1 cellular context compared by ENCODE assay signal in the genomic region with DNA sequence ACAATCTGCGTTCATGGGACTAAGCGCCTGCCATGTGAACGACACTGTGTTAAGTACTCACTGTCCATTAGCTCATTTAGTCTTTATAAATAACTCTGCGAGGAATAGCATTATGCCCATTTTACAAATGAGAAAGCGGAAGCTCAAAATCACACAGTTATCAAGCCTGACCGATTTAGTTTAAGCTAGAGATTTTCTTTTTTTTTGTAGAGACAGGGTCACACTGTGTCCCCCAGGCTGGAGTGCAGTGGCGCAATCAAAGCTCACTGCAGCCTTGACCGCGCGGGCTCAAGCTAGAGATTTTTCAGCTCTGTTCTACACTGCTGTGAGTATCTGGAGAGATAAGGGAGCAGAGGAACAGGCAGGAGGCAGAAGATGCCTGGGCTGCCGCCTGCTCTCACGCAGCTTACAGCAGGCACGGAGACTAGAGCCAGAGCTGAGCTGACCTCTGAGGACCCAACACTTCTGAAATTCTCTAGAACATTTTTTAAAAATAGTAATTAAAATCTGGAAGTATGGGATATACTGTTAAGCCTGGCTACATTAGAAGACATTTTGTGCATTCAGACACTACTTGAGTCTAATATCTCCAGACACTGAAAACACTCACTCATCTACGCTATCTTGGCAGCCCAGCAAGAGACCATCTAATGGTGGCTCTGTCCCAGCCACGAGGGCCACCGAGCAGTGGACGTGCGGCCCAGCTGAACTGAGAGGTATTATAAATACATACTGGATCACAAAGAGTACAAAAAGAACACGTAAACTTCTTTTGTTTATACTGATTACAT.
TF ChIP-seq lines count a peak whose summit lies in the region.

No MANE protein-coding gene starts in this region.

TF ChIP-seq in HepG2, 621 proteins besides CTCF, POLR2A, EP300 and RAD21 (continued from another document and continues in another):
- TF ChIP-seq, protein P1, sequence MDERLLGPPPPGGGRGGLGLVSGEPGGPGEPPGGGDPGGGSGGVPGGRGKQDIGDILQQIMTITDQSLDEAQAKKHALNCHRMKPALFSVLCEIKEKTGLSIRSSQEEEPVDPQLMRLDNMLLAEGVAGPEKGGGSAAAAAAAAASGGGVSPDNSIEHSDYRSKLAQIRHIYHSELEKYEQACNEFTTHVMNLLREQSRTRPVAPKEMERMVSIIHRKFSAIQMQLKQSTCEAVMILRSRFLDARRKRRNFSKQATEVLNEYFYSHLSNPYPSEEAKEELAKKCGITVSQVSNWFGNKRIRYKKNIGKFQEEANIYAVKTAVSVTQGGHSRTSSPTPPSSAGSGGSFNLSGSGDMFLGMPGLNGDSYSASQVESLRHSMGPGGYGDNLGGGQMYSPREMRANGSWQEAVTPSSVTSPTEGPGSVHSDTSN (CRISPR knock-in tag; IDR thresholded peaks at IDR 0.05) = no peak
- TF ChIP-seq ZNF703 (CRISPR knock-in tag; IDR thresholded peaks at IDR 0.05; ENCODE audit: borderline replicate concordance) = no peak
- TF ChIP-seq ZNF713 (CRISPR knock-in tag; IDR thresholded peaks at IDR 0.05) = no peak
- no peak for TF ChIP-seq ZNF430 (CRISPR knock-in tag; IDR thresholded peaks at IDR 0.05)
- TF ChIP-seq, protein P2, sequence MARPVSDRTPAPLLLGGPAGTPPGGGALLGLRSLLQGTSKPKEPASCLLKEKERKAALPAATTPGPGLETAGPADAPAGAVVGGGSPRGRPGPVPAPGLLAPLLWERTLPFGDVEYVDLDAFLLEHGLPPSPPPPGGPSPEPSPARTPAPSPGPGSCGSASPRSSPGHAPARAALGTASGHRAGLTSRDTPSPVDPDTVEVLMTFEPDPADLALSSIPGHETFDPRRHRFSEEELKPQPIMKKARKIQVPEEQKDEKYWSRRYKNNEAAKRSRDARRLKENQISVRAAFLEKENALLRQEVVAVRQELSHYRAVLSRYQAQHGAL (CRISPR knock-in tag; IDR thresholded peaks at IDR 0.05; ENCODE audit: not compliant biosample characterization) = no peak
- TF ChIP-seq ZNF547 (CRISPR knock-in tag; IDR thresholded peaks at IDR 0.05) = no peak
- TF ChIP-seq ZMYM4 (CRISPR knock-in tag; IDR thresholded peaks at IDR 0.05) = peak; percentile 57; the same call in 1 of the 2 replicates
- no peak for TF ChIP-seq FIP1L1 (IDR thresholded peaks at IDR 0.05; ENCODE audit: borderline replicate concordance, insufficient read depth, low read depth, low read length)
- TF ChIP-seq, protein P3, sequence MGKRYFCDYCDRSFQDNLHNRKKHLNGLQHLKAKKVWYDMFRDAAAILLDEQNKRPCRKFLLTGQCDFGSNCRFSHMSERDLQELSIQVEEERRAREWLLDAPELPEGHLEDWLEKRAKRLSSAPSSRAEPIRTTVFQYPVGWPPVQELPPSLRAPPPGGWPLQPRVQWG (CRISPR knock-in tag; IDR thresholded peaks at IDR 0.05; ENCODE audit: borderline replicate concordance, low read depth) = no peak
- TF ChIP-seq, protein P4, sequence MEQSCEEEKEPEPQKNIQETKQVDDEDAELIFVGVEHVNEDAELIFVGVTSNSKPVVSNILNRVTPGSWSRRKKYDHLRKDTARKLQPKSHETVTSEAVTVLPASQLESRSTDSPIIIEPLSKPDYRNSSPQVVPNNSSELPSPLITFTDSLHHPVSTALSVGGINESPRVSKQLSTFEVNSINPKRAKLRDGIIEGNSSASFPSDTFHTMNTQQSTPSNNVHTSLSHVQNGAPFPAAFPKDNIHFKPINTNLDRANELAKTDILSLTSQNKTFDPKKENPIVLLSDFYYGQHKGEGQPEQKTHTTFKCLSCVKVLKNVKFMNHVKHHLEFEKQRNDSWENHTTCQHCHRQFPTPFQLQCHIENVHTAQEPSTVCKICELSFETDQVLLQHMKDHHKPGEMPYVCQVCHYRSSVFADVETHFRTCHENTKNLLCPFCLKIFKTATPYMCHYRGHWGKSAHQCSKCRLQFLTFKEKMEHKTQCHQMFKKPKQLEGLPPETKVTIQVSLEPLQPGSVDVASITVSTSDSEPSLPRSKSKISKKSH (CRISPR knock-in tag; IDR thresholded peaks at IDR 0.05; ENCODE audit: borderline replicate concordance) = no peak
- peak; percentile 73 for TF ChIP-seq HDAC2 (CRISPR knock-in tag; IDR thresholded peaks at IDR 0.05)
- no peak for TF ChIP-seq HIVEP1 (CRISPR knock-in tag; IDR thresholded peaks at IDR 0.05)
- TF ChIP-seq, protein P5, sequence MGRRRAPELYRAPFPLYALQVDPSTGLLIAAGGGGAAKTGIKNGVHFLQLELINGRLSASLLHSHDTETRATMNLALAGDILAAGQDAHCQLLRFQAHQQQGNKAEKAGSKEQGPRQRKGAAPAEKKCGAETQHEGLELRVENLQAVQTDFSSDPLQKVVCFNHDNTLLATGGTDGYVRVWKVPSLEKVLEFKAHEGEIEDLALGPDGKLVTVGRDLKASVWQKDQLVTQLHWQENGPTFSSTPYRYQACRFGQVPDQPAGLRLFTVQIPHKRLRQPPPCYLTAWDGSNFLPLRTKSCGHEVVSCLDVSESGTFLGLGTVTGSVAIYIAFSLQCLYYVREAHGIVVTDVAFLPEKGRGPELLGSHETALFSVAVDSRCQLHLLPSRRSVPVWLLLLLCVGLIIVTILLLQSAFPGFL (CRISPR knock-in tag; IDR thresholded peaks at IDR 0.05) = no peak
- TF ChIP-seq, protein P6, sequence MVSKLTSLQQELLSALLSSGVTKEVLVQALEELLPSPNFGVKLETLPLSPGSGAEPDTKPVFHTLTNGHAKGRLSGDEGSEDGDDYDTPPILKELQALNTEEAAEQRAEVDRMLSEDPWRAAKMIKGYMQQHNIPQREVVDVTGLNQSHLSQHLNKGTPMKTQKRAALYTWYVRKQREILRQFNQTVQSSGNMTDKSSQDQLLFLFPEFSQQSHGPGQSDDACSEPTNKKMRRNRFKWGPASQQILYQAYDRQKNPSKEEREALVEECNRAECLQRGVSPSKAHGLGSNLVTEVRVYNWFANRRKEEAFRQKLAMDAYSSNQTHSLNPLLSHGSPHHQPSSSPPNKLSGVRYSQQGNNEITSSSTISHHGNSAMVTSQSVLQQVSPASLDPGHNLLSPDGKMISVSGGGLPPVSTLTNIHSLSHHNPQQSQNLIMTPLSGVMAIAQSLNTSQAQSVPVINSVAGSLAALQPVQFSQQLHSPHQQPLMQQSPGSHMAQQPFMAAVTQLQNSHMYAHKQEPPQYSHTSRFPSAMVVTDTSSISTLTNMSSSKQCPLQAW (CRISPR knock-in tag; IDR thresholded peaks at IDR 0.05) = no peak
- no peak for TF ChIP-seq FOXK2 (IDR thresholded peaks at IDR 0.05)
- TF ChIP-seq ZNF75D (CRISPR knock-in tag; IDR thresholded peaks at IDR 0.05; ENCODE audit: borderline replicate concordance) = no peak
- TF ChIP-seq FOXJ3 (CRISPR knock-in tag; IDR thresholded peaks at IDR 0.05; ENCODE audit: borderline replicate concordance) = peak; percentile 45; the same call in 1 of the 2 replicates
- TF ChIP-seq ZNF331 (CRISPR knock-in tag; IDR thresholded peaks at IDR 0.05) = peak; percentile 80; the same call in 1 of the 2 replicates
- peak; percentile 33; the same call in 1 of the 2 replicates for TF ChIP-seq YEATS4 (CRISPR knock-in tag; IDR thresholded peaks at IDR 0.05; ENCODE audit: borderline replicate concordance)
- TF ChIP-seq, protein P7, sequence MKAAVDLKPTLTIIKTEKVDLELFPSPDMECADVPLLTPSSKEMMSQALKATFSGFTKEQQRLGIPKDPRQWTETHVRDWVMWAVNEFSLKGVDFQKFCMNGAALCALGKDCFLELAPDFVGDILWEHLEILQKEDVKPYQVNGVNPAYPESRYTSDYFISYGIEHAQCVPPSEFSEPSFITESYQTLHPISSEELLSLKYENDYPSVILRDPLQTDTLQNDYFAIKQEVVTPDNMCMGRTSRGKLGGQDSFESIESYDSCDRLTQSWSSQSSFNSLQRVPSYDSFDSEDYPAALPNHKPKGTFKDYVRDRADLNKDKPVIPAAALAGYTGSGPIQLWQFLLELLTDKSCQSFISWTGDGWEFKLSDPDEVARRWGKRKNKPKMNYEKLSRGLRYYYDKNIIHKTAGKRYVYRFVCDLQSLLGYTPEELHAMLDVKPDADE (CRISPR knock-in tag; IDR thresholded peaks at IDR 0.05) = no peak
- TF ChIP-seq SSRP1 (CRISPR knock-in tag; IDR thresholded peaks at IDR 0.05) = 0 out of 2 replicates have a peak, but pooled peaks have one; percentile 39
- TF ChIP-seq, protein P8, sequence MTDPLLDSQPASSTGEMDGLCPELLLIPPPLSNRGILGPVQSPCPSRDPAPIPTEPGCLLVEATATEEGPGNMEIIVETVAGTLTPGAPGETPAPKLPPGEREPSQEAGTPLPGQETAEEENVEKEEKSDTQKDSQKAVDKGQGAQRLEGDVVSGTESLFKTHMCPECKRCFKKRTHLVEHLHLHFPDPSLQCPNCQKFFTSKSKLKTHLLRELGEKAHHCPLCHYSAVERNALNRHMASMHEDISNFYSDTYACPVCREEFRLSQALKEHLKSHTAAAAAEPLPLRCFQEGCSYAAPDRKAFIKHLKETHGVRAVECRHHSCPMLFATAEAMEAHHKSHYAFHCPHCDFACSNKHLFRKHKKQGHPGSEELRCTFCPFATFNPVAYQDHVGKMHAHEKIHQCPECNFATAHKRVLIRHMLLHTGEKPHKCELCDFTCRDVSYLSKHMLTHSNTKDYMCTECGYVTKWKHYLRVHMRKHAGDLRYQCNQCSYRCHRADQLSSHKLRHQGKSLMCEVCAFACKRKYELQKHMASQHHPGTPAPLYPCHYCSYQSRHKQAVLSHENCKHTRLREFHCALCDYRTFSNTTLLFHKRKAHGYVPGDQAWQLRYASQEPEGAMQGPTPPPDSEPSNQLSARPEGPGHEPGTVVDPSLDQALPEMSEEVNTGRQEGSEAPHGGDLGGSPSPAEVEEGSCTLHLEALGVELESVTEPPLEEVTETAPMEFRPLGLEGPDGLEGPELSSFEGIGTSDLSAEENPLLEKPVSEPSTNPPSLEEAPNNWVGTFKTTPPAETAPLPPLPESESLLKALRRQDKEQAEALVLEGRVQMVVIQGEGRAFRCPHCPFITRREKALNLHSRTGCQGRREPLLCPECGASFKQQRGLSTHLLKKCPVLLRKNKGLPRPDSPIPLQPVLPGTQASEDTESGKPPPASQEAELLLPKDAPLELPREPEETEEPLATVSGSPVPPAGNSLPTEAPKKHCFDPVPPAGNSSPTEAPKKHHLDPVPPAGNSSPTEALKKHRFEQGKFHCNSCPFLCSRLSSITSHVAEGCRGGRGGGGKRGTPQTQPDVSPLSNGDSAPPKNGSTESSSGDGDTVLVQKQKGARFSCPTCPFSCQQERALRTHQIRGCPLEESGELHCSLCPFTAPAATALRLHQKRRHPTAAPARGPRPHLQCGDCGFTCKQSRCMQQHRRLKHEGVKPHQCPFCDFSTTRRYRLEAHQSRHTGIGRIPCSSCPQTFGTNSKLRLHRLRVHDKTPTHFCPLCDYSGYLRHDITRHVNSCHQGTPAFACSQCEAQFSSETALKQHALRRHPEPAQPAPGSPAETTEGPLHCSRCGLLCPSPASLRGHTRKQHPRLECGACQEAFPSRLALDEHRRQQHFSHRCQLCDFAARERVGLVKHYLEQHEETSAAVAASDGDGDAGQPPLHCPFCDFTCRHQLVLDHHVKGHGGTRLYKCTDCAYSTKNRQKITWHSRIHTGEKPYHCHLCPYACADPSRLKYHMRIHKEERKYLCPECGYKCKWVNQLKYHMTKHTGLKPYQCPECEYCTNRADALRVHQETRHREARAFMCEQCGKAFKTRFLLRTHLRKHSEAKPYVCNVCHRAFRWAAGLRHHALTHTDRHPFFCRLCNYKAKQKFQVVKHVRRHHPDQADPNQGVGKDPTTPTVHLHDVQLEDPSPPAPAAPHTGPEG (CRISPR knock-in tag; IDR thresholded peaks at IDR 0.05) = no peak
- peak; percentile 24; the same call in 1 of the 2 replicates for TF ChIP-seq SAFB2 (CRISPR knock-in tag; IDR thresholded peaks at IDR 0.05; ENCODE audit: borderline replicate concordance, low read depth)
- no peak for TF ChIP-seq ZNF564 (CRISPR knock-in tag; IDR thresholded peaks at IDR 0.05)
- TF ChIP-seq, protein P9, sequence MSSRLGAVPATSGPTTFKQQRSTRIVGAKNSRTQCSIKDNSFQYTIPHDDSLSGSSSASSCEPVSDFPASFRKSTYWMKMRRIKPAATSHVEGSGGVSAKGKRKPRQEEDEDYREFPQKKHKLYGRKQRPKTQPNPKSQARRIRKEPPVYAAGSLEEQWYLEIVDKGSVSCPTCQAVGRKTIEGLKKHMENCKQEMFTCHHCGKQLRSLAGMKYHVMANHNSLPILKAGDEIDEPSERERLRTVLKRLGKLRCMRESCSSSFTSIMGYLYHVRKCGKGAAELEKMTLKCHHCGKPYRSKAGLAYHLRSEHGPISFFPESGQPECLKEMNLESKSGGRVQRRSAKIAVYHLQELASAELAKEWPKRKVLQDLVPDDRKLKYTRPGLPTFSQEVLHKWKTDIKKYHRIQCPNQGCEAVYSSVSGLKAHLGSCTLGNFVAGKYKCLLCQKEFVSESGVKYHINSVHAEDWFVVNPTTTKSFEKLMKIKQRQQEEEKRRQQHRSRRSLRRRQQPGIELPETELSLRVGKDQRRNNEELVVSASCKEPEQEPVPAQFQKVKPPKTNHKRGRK (CRISPR knock-in tag; IDR thresholded peaks at IDR 0.05) = no peak; the same call in 1 of the 2 replicates
- 0 out of 2 replicates have a peak, but pooled peaks have one; percentile 31 for TF ChIP-seq THAP11 (CRISPR knock-in tag; IDR thresholded peaks at IDR 0.05)
- no peak for TF ChIP-seq ZNF234 (CRISPR knock-in tag; conservative IDR thresholded peaks at IDR 0.05)
- TF ChIP-seq NR2C2 (CRISPR knock-in tag; IDR thresholded peaks at IDR 0.05; ENCODE audit: borderline replicate concordance) = peak; percentile 42; the same call in 1 of the 2 replicates
- no peak for TF ChIP-seq PHF8 (CRISPR knock-in tag; IDR thresholded peaks at IDR 0.05)
- TF ChIP-seq, protein P10, sequence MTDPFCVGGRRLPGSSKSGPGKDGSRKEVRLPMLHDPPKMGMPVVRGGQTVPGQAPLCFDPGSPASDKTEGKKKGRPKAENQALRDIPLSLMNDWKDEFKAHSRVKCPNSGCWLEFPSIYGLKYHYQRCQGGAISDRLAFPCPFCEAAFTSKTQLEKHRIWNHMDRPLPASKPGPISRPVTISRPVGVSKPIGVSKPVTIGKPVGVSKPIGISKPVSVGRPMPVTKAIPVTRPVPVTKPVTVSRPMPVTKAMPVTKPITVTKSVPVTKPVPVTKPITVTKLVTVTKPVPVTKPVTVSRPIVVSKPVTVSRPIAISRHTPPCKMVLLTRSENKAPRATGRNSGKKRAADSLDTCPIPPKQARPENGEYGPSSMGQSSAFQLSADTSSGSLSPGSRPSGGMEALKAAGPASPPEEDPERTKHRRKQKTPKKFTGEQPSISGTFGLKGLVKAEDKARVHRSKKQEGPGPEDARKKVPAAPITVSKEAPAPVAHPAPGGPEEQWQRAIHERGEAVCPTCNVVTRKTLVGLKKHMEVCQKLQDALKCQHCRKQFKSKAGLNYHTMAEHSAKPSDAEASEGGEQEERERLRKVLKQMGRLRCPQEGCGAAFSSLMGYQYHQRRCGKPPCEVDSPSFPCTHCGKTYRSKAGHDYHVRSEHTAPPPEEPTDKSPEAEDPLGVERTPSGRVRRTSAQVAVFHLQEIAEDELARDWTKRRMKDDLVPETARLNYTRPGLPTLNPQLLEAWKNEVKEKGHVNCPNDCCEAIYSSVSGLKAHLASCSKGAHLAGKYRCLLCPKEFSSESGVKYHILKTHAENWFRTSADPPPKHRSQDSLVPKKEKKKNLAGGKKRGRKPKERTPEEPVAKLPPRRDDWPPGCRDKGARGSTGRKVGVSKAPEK (CRISPR knock-in tag; IDR thresholded peaks at IDR 0.05; ENCODE audit: borderline replicate concordance) = no peak
- TF ChIP-seq CC2D1A (CRISPR knock-in tag; IDR thresholded peaks at IDR 0.05) = no peak
- TF ChIP-seq ZNF501 (CRISPR knock-in tag; IDR thresholded peaks at IDR 0.05) = no peak
- TF ChIP-seq, protein P11, sequence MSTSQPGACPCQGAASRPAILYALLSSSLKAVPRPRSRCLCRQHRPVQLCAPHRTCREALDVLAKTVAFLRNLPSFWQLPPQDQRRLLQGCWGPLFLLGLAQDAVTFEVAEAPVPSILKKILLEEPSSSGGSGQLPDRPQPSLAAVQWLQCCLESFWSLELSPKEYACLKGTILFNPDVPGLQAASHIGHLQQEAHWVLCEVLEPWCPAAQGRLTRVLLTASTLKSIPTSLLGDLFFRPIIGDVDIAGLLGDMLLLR (CRISPR knock-in tag; IDR thresholded peaks at IDR 0.05) = no peak
- TF ChIP-seq, protein P12, sequence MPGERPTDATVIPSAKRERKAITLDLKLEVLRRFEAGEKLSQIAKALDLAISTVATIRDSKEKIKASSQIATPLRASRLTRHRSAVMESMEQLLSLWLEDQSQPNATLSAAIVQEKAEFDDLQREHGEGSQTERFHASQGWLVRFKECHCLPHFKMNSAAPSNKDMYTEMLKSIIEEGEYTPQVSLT (CRISPR knock-in tag; IDR thresholded peaks at IDR 0.05; ENCODE audit: borderline replicate concordance, low read depth) = no peak
- TF ChIP-seq ZNF367 (CRISPR knock-in tag; IDR thresholded peaks at IDR 0.05; ENCODE audit: borderline replicate concordance) = no peak
